Comparison of ENCODE assay signal across 15 cellular contexts in the genomic region with DNA sequence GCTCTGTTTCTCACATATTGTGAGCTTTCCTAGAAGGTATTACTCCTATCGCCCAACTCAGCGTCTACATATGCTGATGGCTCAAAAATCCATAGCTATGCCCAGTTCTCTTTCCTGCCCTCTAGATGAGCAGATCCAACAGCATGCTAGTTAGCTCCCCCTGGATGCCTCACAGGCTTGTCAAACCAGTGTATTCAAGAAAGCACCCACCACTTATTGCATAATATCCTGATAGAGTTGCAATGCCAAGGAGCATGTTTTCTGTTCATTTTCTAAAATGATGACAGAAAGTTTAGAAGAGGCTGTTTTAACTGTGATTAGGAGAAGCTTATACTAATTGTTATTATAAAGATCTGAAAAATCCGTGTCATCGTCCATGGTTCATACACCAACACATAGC. TPM values are rescaled to one million over a fixed set of nuclear protein-coding genes. Genes with fewer than 3 reads are reported as not detected.
DNase-seq lines count a peak whose midpoint lies in the region; ATAC-seq, FAIRE-seq and TF ChIP-seq lines count a peak whose summit lies in the region.
"Had no signal": no experiment of that assay in that cellular context is flagged by ENCODE, and none has a peak within 500 bp of the region (broad histone marks: within the 10 kb centered on the region; RNA-seq: fewer than 3 reads in every experiment).

No MANE protein-coding gene starts in this region.

- H3K27ac ChIP-seq in A673 (ENCODE audit: low read depth, low read length, poor library complexity, severe bottlenecking) (no peak overlapping the region), GM23248 (no peak overlapping the region)
- H3K27ac ChIP-seq: body of pancreas, gastroesophageal sphincter, pancreas had no signal

- intact Hi-C loops in A673 (cut with micrococcal nuclease; ENCODE audit: unreplicated experiment), result no loop called here

- no peak overlapping the region for H3K4me2 ChIP-seq in GM23248 (ENCODE audit: unreplicated experiment)

- H3K4me3 ChIP-seq in A673 (ENCODE audit: low read depth, low read length, poor library complexity, severe bottlenecking), result no peak overlapping the region
- H3K4me3 ChIP-seq in GM23248, result no peak overlapping the region
- H3K4me3 ChIP-seq in fibroblast of mammary gland (ENCODE audit: control insufficient read depth, low read depth, low read length), result no peak overlapping the region
- H3K4me3 ChIP-seq: body of pancreas, gastroesophageal sphincter, pancreas had no signal

- FAIRE-seq in RCC 7860 (lab: Jason Lieb, UNC), result no peak
- FAIRE-seq: pancreas had no signal

- H3K27me3 ChIP-seq in A673 (replicated peaks; ENCODE audit: insufficient read depth, low read depth, low read length, poor library complexity) (no peaks in the 10 kb centered on the region), GM23248 (replicated peaks; ENCODE audit: insufficient read depth) (no peaks in the 10 kb centered on the region)
- H3K27me3 ChIP-seq: body of pancreas, gastroesophageal sphincter, pancreas had no signal

- H3K9ac ChIP-seq in GM23248, result no peak overlapping the region

- WGBS in GM23248 (ENCODE audit: low coverage in 1 of 2, low lambda C conversion rate in 2 of 2, missing lambda C conversion rate in 2 of 2), 2 experiments, result 92 to 96% methylated on average over 4 of the region's 4 CpGs

- H3K4me1 ChIP-seq in A673 (ENCODE audit: insufficient read depth, low read length, poor library complexity, severe bottlenecking), result peaks cover 14% of the 10 kb centered on the region
- H3K4me1 ChIP-seq in GM23248 (ENCODE audit: insufficient read depth), result peaks cover 10% of the 10 kb centered on the region

- H3K36me3 ChIP-seq in A673 (ENCODE audit: insufficient read depth, low read length, poor library complexity, severe bottlenecking), result no peaks in the 10 kb centered on the region
- no peaks in the 10 kb centered on the region for H3K36me3 ChIP-seq in GM23248 (ENCODE audit: low read depth)
- H3K36me3 ChIP-seq: gastroesophageal sphincter, pancreas had no signal

- peaks cover 31% of the 10 kb centered on the region for H3K79me2 ChIP-seq in GM23248 (ENCODE audit: insufficient read depth)

- H3K9me3 ChIP-seq in A673 (ENCODE audit: low read depth, low read length, poor library complexity, severe bottlenecking) (no peaks in the 10 kb centered on the region), GM23248 (ENCODE audit: low read depth) (no peaks in the 10 kb centered on the region)
- H3K9me3 ChIP-seq: body of pancreas, gastroesophageal sphincter, pancreas had no signal

- TF ChIP-seq CTCF in A673 (conservative IDR thresholded peaks at IDR 0.05; ENCODE audit: low read depth, low read length) (0 out of 2 replicates have a peak, but pooled peaks have one; percentile 13), fibroblast of mammary gland (conservative IDR thresholded peaks at IDR 0.05; ENCODE audit: control insufficient read depth, insufficient read depth, low read depth, low read length) (no peak)

- no peaks in the 10 kb centered on the region for H4K20me1 ChIP-seq in GM23248 (ENCODE audit: insufficient read depth)

- no peaks in the 10 kb centered on the region for H3K9me2 ChIP-seq in GM23248 (ENCODE audit: insufficient read depth)

- POLR2A ChIA-PET in A673 (lab: Charles Lee; ENCODE audit: low non-redundant PET), result no interaction called here

- in situ Hi-C loops in GM23248 (cut with MboI), result loop anchor here (25.0 kb wide), 3 partner anchors 261 to 2011 kb away; no protein-coding TSS in a partner anchor

- no peak for ATAC-seq in HG03025 (IDR thresholded peaks at IDR 0.05; ENCODE audit: low FRiP score, unreplicated experiment)
- ATAC-seq: activated CD4-positive, CD25-positive, alpha-beta regulatory T cell treated with anti-CD3 and anti-CD28 coated beads, Interleukin-2, amount 50 U/mL, for 24 hours; body of pancreas; gastroesophageal sphincter; pancreas; stimulated activated naive CD8-positive, alpha-beta T cell treated with anti-CD3 and anti-CD28 coated beads, Interleukin-15, amount 100 ng/mL, for 72 hours had no signal

- DNase-seq in A673 (ENCODE audit: low spot score) (peak; percentile 36), GM23248 (peak; percentile 57), OCI-M1 (lab: John Stamatoyannopoulos, UW) (peak; percentile 75), fibroblast of mammary gland (ENCODE audit: low read depth) (peak; percentile 36), NCI-H1694 treated with DMSO at 0.1 percent for 48 hours (lab: John Stamatoyannopoulos, UW) (no peak), RCC 7860 (ENCODE audit: low spot score) (no peak), SK-N-DZ (ENCODE audit: low spot score) (no peak)
- DNase-seq: activated naive CD4-positive, alpha-beta T cell treated with anti-CD3 and anti-CD28 coated beads for 36 hours; body of pancreas; DMS153; pancreas; stimulated activated naive CD8-positive, alpha-beta T cell treated with anti-CD3 and anti-CD28 coated beads, Interleukin-15, amount 100 ng/mL, for 72 hours had no signal

- CTCF ChIA-PET in A673 (lab: Charles Lee), result interaction anchor here (2.0 kb wide), 1 partner anchor 13 kb away, joined by 6 read pairs; no protein-coding TSS in a partner anchor

- no TSS peak for BruUV-seq in A673 (replicated peaks; lab: Mats Ljungman, UMichigan)

- no peaks in the 10 kb centered on the region for H3F3A ChIP-seq in GM23248 (ENCODE audit: insufficient read depth)

- peak overlapping the region; percentile 99 for H2AFZ ChIP-seq in GM23248

RNA-seq across cellular contexts. Expression of a gene that starts 1.9 kb away (rescaled TPM):
- 29.6 and 34.9 TPM in 2 replicates for total RNA-seq in A673 (2021)
- 24.6 and 27.4 TPM in 2 replicates for total RNA-seq in GM23248 (2014; rRNA removed; shearing (Covaris generic))
- polyA plus RNA-seq in GM23248 (2016; fragmentation: Nextera tagmentation; extraction: Ambion mirVana), result 10.8 and 11.3 TPM in 2 replicates
- polyA plus RNA-seq in SK-N-DZ (2014; cell fraction: cytosol; rRNA removed), result 28.9 and 33.8 TPM in 2 replicates
- 19.6 and 26.7 TPM in 2 replicates for polyA plus RNA-seq in SK-N-DZ (2014; cell fraction: nucleus; rRNA removed)

Comparison
In these comparisons a context has a peak if more than half of its experiments do, and no peak if none do; other contexts are left out.
1. DNase-seq: peak in A673 (single experiment), GM23248 (single experiment), OCI-M1 (single experiment) and fibroblast of mammary gland (single experiment); none in NCI-H1694 treated with DMSO at 0.1 percent for 48 hours (single experiment), RCC 7860 (single experiment) and SK-N-DZ (single experiment).